1 cellular context compared by ENCODE assay signal in genomic region chr4:151852202-151852601, GRCh38.
A peak's percentile ranks its signal among the peaks of the same experiment; 100 is the strongest.
TF ChIP-seq lines count a peak whose summit lies in the region.

No MANE protein-coding gene starts in this region.

TF ChIP-seq in HepG2, 621 proteins besides CTCF, POLR2A, EP300 and RAD21 (continued from another document):
- no peak for TF ChIP-seq CSRNP2 (CRISPR knock-in tag; conservative IDR thresholded peaks at IDR 0.05; ENCODE audit: low read depth)
- TF ChIP-seq MAFK (conservative IDR thresholded peaks at IDR 0.05 in 1 of 2, IDR thresholded peaks at IDR 0.05 in 1 of 2; ENCODE audit: low read length in 2 of 2) = peak; percentile 54 to 75; a peak in 3 of 4 replicates
- no peak for TF ChIP-seq KLF12 (CRISPR knock-in tag; IDR thresholded peaks at IDR 0.05; ENCODE audit: borderline replicate concordance)
- peak; percentile 69 for TF ChIP-seq MAFF (IDR thresholded peaks at IDR 0.05; ENCODE audit: low read depth, low read length)
- TF ChIP-seq ZNF558 (CRISPR knock-in tag; IDR thresholded peaks at IDR 0.05; ENCODE audit: borderline replicate concordance) = no peak
